In genomic region chr17:59620518-59621259, GRCh38 we compare ENCODE assay signal across 8 cellular contexts. TPM values are rescaled to one million over a fixed set of nuclear protein-coding genes. Genes with fewer than 3 reads are reported as not detected.
DNase-seq lines count a peak whose midpoint lies in the region; ATAC-seq, FAIRE-seq and TF ChIP-seq lines count a peak whose summit lies in the region.

No MANE protein-coding gene starts in this region.

- no peaks in the 10 kb centered on the region for H3K9me3 ChIP-seq in HepG2 (ENCODE audit: low read length)

- no peak overlapping the region for H2AFZ ChIP-seq in HepG2 (ENCODE audit: low read length)

- H3K27ac ChIP-seq in HepG2 (ENCODE audit: extremely low read length, insufficient read depth, low read length): peak overlapping the region; percentile 97

- ATAC-seq in HepG2 (peak; percentile 17), GM19328 (IDR thresholded peaks at IDR 0.05; ENCODE audit: unreplicated experiment) (no peak)

- FAIRE-seq in HepG2 (lab: Jason Lieb, UNC) (peak; percentile 4), D721Med (lab: Jason Lieb, UNC) (no peak)

- peak overlapping the region; percentile 86 for H3K4me2 ChIP-seq in HepG2 (ENCODE audit: low read depth, low read length)

- in situ Hi-C loops in HepG2 (cut with HindIII; ENCODE audit: extremely low pct_ligation_motif_present, low pct_unique_long_range_greater_than_20kb): no loop called here

- CTCF ChIA-PET in HepG2 (lab: Yijun Ruan, JAX; ENCODE audit: low intra/inter-chr PET ratio, low total read pairs): no interaction called here

- intact Hi-C loops in HepG2 (cut with micrococcal nuclease; ENCODE audit: unreplicated experiment): no loop called here

- H3K27me3 ChIP-seq in HepG2 (ENCODE audit: control insufficient read depth in 1 of 2, insufficient read depth in 2 of 2, low read length in 2 of 2): no peaks in the 10 kb centered on the region; a peak in 2 of 5 replicates

- 2% methylated on average over 14 of the region's 14 CpGs for WGBS in HepG2 (ENCODE audit: low lambda C conversion rate)

- H3K4me1 ChIP-seq in HepG2 (ENCODE audit: insufficient read depth, low read length): peaks cover 57% of the 10 kb centered on the region

- peaks cover 75% of the 10 kb centered on the region for H3K79me2 ChIP-seq in HepG2 (ENCODE audit: insufficient read depth, low read length)

- TSS peak; percentile 60 for BruUV-seq in HepG2 (replicated peaks; lab: Mats Ljungman, UMichigan)

- no peak for TF ChIP-seq RAD21 in HepG2 (CRISPR knock-in tag; IDR thresholded peaks at IDR 0.05)

- no peak for TF ChIP-seq EP300 in HepG2 (IDR thresholded peaks at IDR 0.05; ENCODE audit: low read depth in 2 of 2, low read length in 2 of 2)
- no peak for TF ChIP-seq EP300 in HepG2 (CRISPR knock-in tag; IDR thresholded peaks at IDR 0.05; ENCODE audit: borderline replicate concordance)

- H3K36me3 ChIP-seq in HepG2 (replicated peaks in 1 of 2; ENCODE audit: control insufficient read depth in 1 of 2, insufficient read depth in 2 of 2, low read length in 2 of 2): no peaks in the 10 kb centered on the region; a peak in 1 of 5 replicates

- TF ChIP-seq CTCF in GM12864 (IDR thresholded peaks at IDR 0.05; ENCODE audit: low read depth, low read length, missing control alignments) (no peak), HepG2 (CRISPR knock-in tag; IDR thresholded peaks at IDR 0.05) (no peak), D721Med (IDR thresholded peaks at IDR 0.05; ENCODE audit: insufficient read depth, missing control alignments) (no peak)

- H3K4me3 ChIP-seq in GM12864 (ENCODE audit: low read depth, low read length) (peak overlapping the region; percentile 68), HepG2 (replicated peaks in 1 of 3; ENCODE audit: insufficient read depth in 1 of 3, low read depth in 2 of 3, low read length in 3 of 3) (peak overlapping the region; percentile 94 to 99 (median 94))

- DNase-seq in GM12864 (ENCODE audit: low read depth): peak; percentile 38
- peak; percentile 55 for DNase-seq in NCI-H146 treated with DMSO at 0.1 percent for 48 hours (lab: John Stamatoyannopoulos, UW; ENCODE audit: unreplicated experiment)
- DNase-seq in activated CD4-positive, alpha-beta T cell treated with anti-CD3 and anti-CD28 coated beads for 1 hour: peak; percentile 24
- peak; percentile 43 for DNase-seq in cerebellar cortex (ENCODE audit: low spot score)
- peak; percentile 49 for DNase-seq in HepG2 (ENCODE audit: low spot score)
- peak; percentile 39 to 48 for DNase-seq in stimulated activated CD4-positive, alpha-beta T cell treated with anti-CD3 and anti-CD28 coated beads, Interleukin-4, amount 100 ng/mL, for 4 hours
- DNase-seq in D721Med (ENCODE audit: insufficient read length, low spot score): no peak

- POLR2A ChIA-PET in HepG2 (lab: Yijun Ruan, JAX): interaction anchor here (1.5 to 4.7 kb wide), 6 partner anchors 14 to 400 kb away, joined by 4 to 49 read pairs (median 8); partner anchors contain the start of genes DHX40, GDPD1, PTRH2 and VMP1

- H4K20me1 ChIP-seq in HepG2 (ENCODE audit: insufficient read depth, low read length): peaks cover 49% of the 10 kb centered on the region

- peak; percentile 37 to 40; a peak in 3 of 4 replicates for TF ChIP-seq POLR2A in HepG2 (IDR thresholded peaks at IDR 0.05; ENCODE audit: insufficient read depth in 1 of 2, low read depth in 2 of 2, low read length in 2 of 2)

- H3K9ac ChIP-seq in HepG2 (ENCODE audit: insufficient read depth, low read depth, low read length): peak overlapping the region; percentile 98

TF ChIP-seq in HepG2, 621 proteins besides CTCF, POLR2A, EP300 and RAD21 (continues in another document):
- TF ChIP-seq MTF1 (CRISPR knock-in tag; IDR thresholded peaks at IDR 0.05): no peak
- TF ChIP-seq ATF5 (CRISPR knock-in tag; IDR thresholded peaks at IDR 0.05; ENCODE audit: low read depth): no peak
- 0 out of 2 replicates have a peak, but pooled peaks have one; percentile 18 for TF ChIP-seq YEATS2 (CRISPR knock-in tag; IDR thresholded peaks at IDR 0.05; ENCODE audit: borderline replicate concordance)
- TF ChIP-seq MIER3 (CRISPR knock-in tag; IDR thresholded peaks at IDR 0.05; ENCODE audit: borderline replicate concordance): no peak
- no peak for TF ChIP-seq ZNF674 (CRISPR knock-in tag; IDR thresholded peaks at IDR 0.05; ENCODE audit: low read depth)
- 0 out of 2 replicates have a peak, but pooled peaks have one; percentile 57 for TF ChIP-seq CCDC6 (CRISPR knock-in tag; IDR thresholded peaks at IDR 0.05)
- peak; percentile 32; the same call in 1 of the 2 replicates for TF ChIP-seq CREM (IDR thresholded peaks at IDR 0.05)
- TF ChIP-seq CREM (CRISPR knock-in tag; IDR thresholded peaks at IDR 0.05): no peak
- peak; percentile 19; the same call in 1 of the 2 replicates for TF ChIP-seq ZNF792 (CRISPR knock-in tag; IDR thresholded peaks at IDR 0.05)
- TF ChIP-seq NFYB (CRISPR knock-in tag; IDR thresholded peaks at IDR 0.05): 0 out of 2 replicates have a peak, but pooled peaks have one; percentile 12
- TF ChIP-seq ZKSCAN1 (IDR thresholded peaks at IDR 0.05; ENCODE audit: low read length): no peak
- TF ChIP-seq SCMH1 (CRISPR knock-in tag; IDR thresholded peaks at IDR 0.05; ENCODE audit: borderline replicate concordance): no peak
- 0 out of 2 replicates have a peak, but pooled peaks have one; percentile 22 for TF ChIP-seq ZNF124 (CRISPR knock-in tag; IDR thresholded peaks at IDR 0.05)
- TF ChIP-seq ZFP90 (CRISPR knock-in tag; IDR thresholded peaks at IDR 0.05; ENCODE audit: borderline replicate concordance): 0 out of 2 replicates have a peak, but pooled peaks have one; percentile 25

RNA-seq across cellular contexts. Expression of gene CLTC, which starts 1.0 kb away (rescaled TPM):
- total RNA-seq in HepG2 (2016; rRNA removed; fragmentation: Illumina TruSeq; extraction: Trizol): 283 and 643 TPM in 2 replicates
- total RNA-seq in HepG2 (2016; cell fraction: cytosol; rRNA removed; fragmentation: Illumina TruSeq; extraction: Trizol; ENCODE audit: low read depth): 19.6 and 21.0 TPM in 2 replicates
- 267 and 594 TPM in 2 replicates for total RNA-seq in HepG2 (2016; cell fraction: insoluble cytoplasmic fraction; rRNA removed; fragmentation: Illumina TruSeq; extraction: Trizol)
- 63.1 and 72.1 TPM in 2 replicates for total RNA-seq in HepG2 (2016; cell fraction: membrane; rRNA removed; fragmentation: Illumina TruSeq; extraction: Trizol)
- 282 and 292 TPM in 2 replicates for total RNA-seq in HepG2 (2016; cell fraction: nucleus; rRNA removed; fragmentation: Illumina TruSeq; extraction: Trizol)
- 110 and 134 TPM in 2 replicates for polyA plus RNA-seq in HepG2 (2011; rRNA removed)
- polyA plus RNA-seq in HepG2 (2011; cell fraction: cytosol; rRNA removed): 125 and 195 TPM in 2 replicates
- 64.1 and 73.6 TPM in 2 replicates for polyA plus RNA-seq in HepG2 (2011; cell fraction: nucleus; rRNA removed)
- polyA plus RNA-seq in HepG2 (2012): 126 and 165 TPM in 2 replicates
- 9.6 and 11.7 TPM in 2 replicates for polyA plus RNA-seq in HepG2 (2016; cell fraction: cytosol; fragmentation: Illumina TruSeq; extraction: Trizol; ENCODE audit: low read depth)
- polyA plus RNA-seq in HepG2 (2016; cell fraction: insoluble cytoplasmic fraction; fragmentation: Illumina TruSeq; extraction: Trizol; ENCODE audit: low read depth): 350 and 354 TPM in 2 replicates
- polyA plus RNA-seq in HepG2 (2016; cell fraction: membrane; fragmentation: Illumina TruSeq; extraction: Trizol; ENCODE audit: low read depth): 37.1 and 44.2 TPM in 2 replicates
- polyA plus RNA-seq in HepG2 (2016; cell fraction: nucleus; fragmentation: Illumina TruSeq; extraction: Trizol; ENCODE audit: insufficient read depth, low read depth): 217 and 222 TPM in 2 replicates
- 363 and 456 TPM in 2 replicates for polyA minus RNA-seq in HepG2 (2011; rRNA and poly(A)+ RNA removed; ENCODE audit: low replicate concordance)
- 307 and 353 TPM in 2 replicates for polyA minus RNA-seq in HepG2 (2011; cell fraction: cytosol; rRNA and poly(A)+ RNA removed)
- polyA minus RNA-seq in HepG2 (2011; cell fraction: nucleus; rRNA and poly(A)+ RNA removed): 208 and 274 TPM in 2 replicates

RNA-seq across cellular contexts. Expression of gene DHX40, which starts 55.3 kb away (rescaled TPM):
- total RNA-seq in HepG2 (2016; rRNA removed; fragmentation: Illumina TruSeq; extraction: Trizol): 37.0 and 62.6 TPM in 2 replicates
- total RNA-seq in HepG2 (2016; cell fraction: cytosol; rRNA removed; fragmentation: Illumina TruSeq; extraction: Trizol; ENCODE audit: low read depth): 3.0 and 3.8 TPM in 2 replicates
- 34.6 and 66.1 TPM in 2 replicates for total RNA-seq in HepG2 (2016; cell fraction: insoluble cytoplasmic fraction; rRNA removed; fragmentation: Illumina TruSeq; extraction: Trizol)
- total RNA-seq in HepG2 (2016; cell fraction: membrane; rRNA removed; fragmentation: Illumina TruSeq; extraction: Trizol): 8.0 and 9.8 TPM in 2 replicates
- total RNA-seq in HepG2 (2016; cell fraction: nucleus; rRNA removed; fragmentation: Illumina TruSeq; extraction: Trizol): 19.3 and 21.1 TPM in 2 replicates
- polyA plus RNA-seq in HepG2 (2011; rRNA removed): 16.5 and 22.2 TPM in 2 replicates
- polyA plus RNA-seq in HepG2 (2011; cell fraction: cytosol; rRNA removed): 9.4 and 14.4 TPM in 2 replicates
- 6.9 and 8.2 TPM in 2 replicates for polyA plus RNA-seq in HepG2 (2011; cell fraction: nucleus; rRNA removed)
- polyA plus RNA-seq in HepG2 (2012): 16.5 and 24.7 TPM in 2 replicates
- 0.87 and 0.92 TPM in 2 replicates for polyA plus RNA-seq in HepG2 (2016; cell fraction: cytosol; fragmentation: Illumina TruSeq; extraction: Trizol; ENCODE audit: low read depth)
- 34.8 and 38.4 TPM in 2 replicates for polyA plus RNA-seq in HepG2 (2016; cell fraction: insoluble cytoplasmic fraction; fragmentation: Illumina TruSeq; extraction: Trizol; ENCODE audit: low read depth)
- 3.0 and 3.4 TPM in 2 replicates for polyA plus RNA-seq in HepG2 (2016; cell fraction: membrane; fragmentation: Illumina TruSeq; extraction: Trizol; ENCODE audit: low read depth)
- polyA plus RNA-seq in HepG2 (2016; cell fraction: nucleus; fragmentation: Illumina TruSeq; extraction: Trizol; ENCODE audit: insufficient read depth, low read depth): 17.5 and 18.6 TPM in 2 replicates
- polyA minus RNA-seq in HepG2 (2011; rRNA and poly(A)+ RNA removed; ENCODE audit: low replicate concordance): 14.9 and 18.7 TPM in 2 replicates
- 28.8 and 30.5 TPM in 2 replicates for polyA minus RNA-seq in HepG2 (2011; cell fraction: cytosol; rRNA and poly(A)+ RNA removed)
- 27.0 and 27.4 TPM in 2 replicates for polyA minus RNA-seq in HepG2 (2011; cell fraction: nucleus; rRNA and poly(A)+ RNA removed)
